Comparison of ENCODE assay signal across 1 cellular context in the genomic region with DNA sequence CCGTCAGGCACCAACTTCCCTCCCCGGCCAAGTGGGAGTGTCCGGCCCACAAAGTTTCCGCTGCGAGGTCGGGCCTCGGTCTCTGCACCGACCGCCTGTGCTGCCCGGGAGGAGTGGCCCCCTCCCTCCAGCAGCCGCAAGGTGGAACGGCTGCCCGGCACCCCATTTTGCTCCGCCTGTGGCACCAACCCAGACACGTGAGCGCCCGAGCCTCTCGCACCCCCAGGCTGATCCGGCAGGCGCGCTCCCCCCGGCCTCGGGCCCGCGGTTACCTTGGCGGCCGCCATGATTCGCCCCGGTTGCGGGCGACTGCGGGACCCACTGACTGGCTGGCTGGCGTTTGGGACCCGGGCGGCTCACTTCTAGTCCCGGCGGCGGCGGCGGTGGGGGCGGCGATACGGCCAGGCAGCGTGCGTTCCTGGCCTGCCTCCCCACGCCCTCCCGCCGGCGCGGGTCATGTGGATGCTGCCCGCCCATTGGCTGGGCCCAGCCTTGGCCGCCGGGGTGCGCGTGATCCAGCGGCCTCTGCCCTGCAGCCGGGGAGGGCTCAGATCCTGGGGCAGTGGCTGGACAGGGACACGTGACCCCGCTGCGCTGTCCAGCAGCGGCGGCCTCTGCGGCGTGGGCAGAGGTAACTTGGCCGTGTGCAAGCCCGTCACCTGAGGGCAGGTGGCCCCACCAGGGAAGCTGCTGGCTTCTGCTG.
TF ChIP-seq lines count a peak whose summit lies in the region.

A gene with protein sequence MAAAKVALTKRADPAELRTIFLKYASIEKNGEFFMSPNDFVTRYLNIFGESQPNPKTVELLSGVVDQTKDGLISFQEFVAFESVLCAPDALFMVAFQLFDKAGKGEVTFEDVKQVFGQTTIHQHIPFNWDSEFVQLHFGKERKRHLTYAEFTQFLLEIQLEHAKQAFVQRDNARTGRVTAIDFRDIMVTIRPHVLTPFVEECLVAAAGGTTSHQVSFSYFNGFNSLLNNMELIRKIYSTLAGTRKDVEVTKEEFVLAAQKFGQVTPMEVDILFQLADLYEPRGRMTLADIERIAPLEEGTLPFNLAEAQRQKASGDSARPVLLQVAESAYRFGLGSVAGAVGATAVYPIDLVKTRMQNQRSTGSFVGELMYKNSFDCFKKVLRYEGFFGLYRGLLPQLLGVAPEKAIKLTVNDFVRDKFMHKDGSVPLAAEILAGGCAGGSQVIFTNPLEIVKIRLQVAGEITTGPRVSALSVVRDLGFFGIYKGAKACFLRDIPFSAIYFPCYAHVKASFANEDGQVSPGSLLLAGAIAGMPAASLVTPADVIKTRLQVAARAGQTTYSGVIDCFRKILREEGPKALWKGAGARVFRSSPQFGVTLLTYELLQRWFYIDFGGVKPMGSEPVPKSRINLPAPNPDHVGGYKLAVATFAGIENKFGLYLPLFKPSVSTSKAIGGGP (minus strand): TSS at position 429 of the 703 bp plus-strand sequence. CDS start 142 bp downstream, at position 287.

TF ChIP-seq in K562, 482 proteins besides CTCF, POLR2A, EP300 and RAD21 (continued from another document and continues in another):
- TF ChIP-seq, protein P1, sequence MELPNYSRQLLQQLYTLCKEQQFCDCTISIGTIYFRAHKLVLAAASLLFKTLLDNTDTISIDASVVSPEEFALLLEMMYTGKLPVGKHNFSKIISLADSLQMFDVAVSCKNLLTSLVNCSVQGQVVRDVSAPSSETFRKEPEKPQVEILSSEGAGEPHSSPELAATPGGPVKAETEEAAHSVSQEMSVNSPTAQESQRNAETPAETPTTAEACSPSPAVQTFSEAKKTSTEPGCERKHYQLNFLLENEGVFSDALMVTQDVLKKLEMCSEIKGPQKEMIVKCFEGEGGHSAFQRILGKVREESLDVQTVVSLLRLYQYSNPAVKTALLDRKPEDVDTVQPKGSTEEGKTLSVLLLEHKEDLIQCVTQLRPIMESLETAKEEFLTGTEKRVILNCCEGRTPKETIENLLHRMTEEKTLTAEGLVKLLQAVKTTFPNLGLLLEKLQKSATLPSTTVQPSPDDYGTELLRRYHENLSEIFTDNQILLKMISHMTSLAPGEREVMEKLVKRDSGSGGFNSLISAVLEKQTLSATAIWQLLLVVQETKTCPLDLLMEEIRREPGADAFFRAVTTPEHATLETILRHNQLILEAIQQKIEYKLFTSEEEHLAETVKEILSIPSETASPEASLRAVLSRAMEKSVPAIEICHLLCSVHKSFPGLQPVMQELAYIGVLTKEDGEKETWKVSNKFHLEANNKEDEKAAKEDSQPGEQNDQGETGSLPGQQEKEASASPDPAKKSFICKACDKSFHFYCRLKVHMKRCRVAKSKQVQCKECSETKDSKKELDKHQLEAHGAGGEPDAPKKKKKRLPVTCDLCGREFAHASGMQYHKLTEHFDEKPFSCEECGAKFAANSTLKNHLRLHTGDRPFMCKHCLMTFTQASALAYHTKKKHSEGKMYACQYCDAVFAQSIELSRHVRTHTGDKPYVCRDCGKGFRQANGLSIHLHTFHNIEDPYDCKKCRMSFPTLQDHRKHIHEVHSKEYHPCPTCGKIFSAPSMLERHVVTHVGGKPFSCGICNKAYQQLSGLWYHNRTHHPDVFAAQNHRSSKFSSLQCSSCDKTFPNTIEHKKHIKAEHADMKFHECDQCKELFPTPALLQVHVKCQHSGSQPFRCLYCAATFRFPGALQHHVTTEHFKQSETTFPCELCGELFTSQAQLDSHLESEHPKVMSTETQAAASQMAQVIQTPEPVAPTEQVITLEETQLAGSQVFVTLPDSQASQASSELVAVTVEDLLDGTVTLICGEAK (IDR thresholded peaks at IDR 0.05): peak; percentile 21
- TF ChIP-seq, protein P1 (CRISPR knock-in tag; IDR thresholded peaks at IDR 0.05): no peak
- no peak for TF ChIP-seq MEF2A (IDR thresholded peaks at IDR 0.05; ENCODE audit: control insufficient read depth, low read depth, low read length)
- TF ChIP-seq XRCC3 (IDR thresholded peaks at IDR 0.05): no peak
- peak; percentile 88 for TF ChIP-seq SUPT5H (IDR thresholded peaks at IDR 0.05)
- peak; percentile 50; the same call in 1 of the 2 replicates for TF ChIP-seq PML (IDR thresholded peaks at IDR 0.05; ENCODE audit: low read length)
- TF ChIP-seq IRF2 (CRISPR knock-in tag; IDR thresholded peaks at IDR 0.05): no peak
- TF ChIP-seq HINFP (tag; conservative IDR thresholded peaks at IDR 0.05; ENCODE audit: low read depth): no peak
- no peak; the same call in 1 of the 2 replicates for TF ChIP-seq ERF (CRISPR knock-in tag; IDR thresholded peaks at IDR 0.05)
- TF ChIP-seq POLR2B (IDR thresholded peaks at IDR 0.05; ENCODE audit: low read depth, partially characterized antibody): peak; percentile 72
- no peak for TF ChIP-seq COPS2 (conservative IDR thresholded peaks at IDR 0.05)
- TF ChIP-seq PHTF2 (CRISPR knock-in tag; IDR thresholded peaks at IDR 0.05): no peak
- TF ChIP-seq CLOCK (CRISPR knock-in tag; IDR thresholded peaks at IDR 0.05; ENCODE audit: borderline replicate concordance): peak; percentile 89; the same call in 1 of the 2 replicates
- no peak for TF ChIP-seq HDGF (IDR thresholded peaks at IDR 0.05)
- TF ChIP-seq, protein P2, sequence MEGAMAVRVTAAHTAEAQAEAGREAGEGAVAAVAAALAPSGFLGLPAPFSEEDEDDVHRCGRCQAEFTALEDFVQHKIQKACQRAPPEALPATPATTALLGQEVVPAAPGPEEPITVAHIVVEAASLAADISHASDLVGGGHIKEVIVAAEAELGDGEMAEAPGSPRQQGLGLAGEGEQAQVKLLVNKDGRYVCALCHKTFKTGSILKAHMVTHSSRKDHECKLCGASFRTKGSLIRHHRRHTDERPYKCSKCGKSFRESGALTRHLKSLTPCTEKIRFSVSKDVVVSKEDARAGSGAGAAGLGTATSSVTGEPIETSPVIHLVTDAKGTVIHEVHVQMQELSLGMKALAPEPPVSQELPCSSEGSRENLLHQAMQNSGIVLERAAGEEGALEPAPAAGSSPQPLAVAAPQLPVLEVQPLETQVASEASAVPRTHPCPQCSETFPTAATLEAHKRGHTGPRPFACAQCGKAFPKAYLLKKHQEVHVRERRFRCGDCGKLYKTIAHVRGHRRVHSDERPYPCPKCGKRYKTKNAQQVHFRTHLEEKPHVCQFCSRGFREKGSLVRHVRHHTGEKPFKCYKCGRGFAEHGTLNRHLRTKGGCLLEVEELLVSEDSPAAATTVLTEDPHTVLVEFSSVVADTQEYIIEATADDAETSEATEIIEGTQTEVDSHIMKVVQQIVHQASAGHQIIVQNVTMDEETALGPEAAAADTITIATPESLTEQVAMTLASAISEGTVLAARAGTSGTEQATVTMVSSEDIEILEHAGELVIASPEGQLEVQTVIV (CRISPR knock-in tag; IDR thresholded peaks at IDR 0.05; ENCODE audit: borderline replicate concordance): no peak
- TF ChIP-seq ZNF644 (tag; IDR thresholded peaks at IDR 0.05; ENCODE audit: low read depth): peak; percentile 82
- no peak for TF ChIP-seq TFAM (CRISPR knock-in tag; conservative IDR thresholded peaks at IDR 0.05)
- TF ChIP-seq SRSF9 (IDR thresholded peaks at IDR 0.05; ENCODE audit: borderline replicate concordance, low read depth, low read length): no peak
- TF ChIP-seq, protein P3, sequence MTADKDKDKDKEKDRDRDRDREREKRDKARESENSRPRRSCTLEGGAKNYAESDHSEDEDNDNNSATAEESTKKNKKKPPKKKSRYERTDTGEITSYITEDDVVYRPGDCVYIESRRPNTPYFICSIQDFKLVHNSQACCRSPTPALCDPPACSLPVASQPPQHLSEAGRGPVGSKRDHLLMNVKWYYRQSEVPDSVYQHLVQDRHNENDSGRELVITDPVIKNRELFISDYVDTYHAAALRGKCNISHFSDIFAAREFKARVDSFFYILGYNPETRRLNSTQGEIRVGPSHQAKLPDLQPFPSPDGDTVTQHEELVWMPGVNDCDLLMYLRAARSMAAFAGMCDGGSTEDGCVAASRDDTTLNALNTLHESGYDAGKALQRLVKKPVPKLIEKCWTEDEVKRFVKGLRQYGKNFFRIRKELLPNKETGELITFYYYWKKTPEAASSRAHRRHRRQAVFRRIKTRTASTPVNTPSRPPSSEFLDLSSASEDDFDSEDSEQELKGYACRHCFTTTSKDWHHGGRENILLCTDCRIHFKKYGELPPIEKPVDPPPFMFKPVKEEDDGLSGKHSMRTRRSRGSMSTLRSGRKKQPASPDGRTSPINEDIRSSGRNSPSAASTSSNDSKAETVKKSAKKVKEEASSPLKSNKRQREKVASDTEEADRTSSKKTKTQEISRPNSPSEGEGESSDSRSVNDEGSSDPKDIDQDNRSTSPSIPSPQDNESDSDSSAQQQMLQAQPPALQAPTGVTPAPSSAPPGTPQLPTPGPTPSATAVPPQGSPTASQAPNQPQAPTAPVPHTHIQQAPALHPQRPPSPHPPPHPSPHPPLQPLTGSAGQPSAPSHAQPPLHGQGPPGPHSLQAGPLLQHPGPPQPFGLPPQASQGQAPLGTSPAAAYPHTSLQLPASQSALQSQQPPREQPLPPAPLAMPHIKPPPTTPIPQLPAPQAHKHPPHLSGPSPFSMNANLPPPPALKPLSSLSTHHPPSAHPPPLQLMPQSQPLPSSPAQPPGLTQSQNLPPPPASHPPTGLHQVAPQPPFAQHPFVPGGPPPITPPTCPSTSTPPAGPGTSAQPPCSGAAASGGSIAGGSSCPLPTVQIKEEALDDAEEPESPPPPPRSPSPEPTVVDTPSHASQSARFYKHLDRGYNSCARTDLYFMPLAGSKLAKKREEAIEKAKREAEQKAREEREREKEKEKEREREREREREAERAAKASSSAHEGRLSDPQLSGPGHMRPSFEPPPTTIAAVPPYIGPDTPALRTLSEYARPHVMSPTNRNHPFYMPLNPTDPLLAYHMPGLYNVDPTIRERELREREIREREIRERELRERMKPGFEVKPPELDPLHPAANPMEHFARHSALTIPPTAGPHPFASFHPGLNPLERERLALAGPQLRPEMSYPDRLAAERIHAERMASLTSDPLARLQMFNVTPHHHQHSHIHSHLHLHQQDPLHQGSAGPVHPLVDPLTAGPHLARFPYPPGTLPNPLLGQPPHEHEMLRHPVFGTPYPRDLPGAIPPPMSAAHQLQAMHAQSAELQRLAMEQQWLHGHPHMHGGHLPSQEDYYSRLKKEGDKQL (CRISPR knock-in tag; IDR thresholded peaks at IDR 0.05; ENCODE audit: borderline replicate concordance): peak; percentile 97; the same call in 1 of the 2 replicates
- TF ChIP-seq, protein P4, sequence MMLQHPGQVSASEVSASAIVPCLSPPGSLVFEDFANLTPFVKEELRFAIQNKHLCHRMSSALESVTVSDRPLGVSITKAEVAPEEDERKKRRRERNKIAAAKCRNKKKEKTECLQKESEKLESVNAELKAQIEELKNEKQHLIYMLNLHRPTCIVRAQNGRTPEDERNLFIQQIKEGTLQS (IDR thresholded peaks at IDR 0.05): no peak
- TF ChIP-seq, protein P4 (CRISPR knock-in tag; conservative IDR thresholded peaks at IDR 0.05): peak; percentile 86
- peak; percentile 76; the same call in 1 of the 2 replicates for TF ChIP-seq CBFB (CRISPR knock-in tag; IDR thresholded peaks at IDR 0.05)
- TF ChIP-seq HCFC1 (IDR thresholded peaks at IDR 0.05; ENCODE audit: low read depth, low read length): peak; percentile 13; the same call in 1 of the 2 replicates
- no peak for TF ChIP-seq ZKSCAN8 (CRISPR knock-in tag; IDR thresholded peaks at IDR 0.05)
- no peak for TF ChIP-seq ZNF561 (CRISPR knock-in tag; conservative IDR thresholded peaks at IDR 0.05)
